In the genomic region with DNA sequence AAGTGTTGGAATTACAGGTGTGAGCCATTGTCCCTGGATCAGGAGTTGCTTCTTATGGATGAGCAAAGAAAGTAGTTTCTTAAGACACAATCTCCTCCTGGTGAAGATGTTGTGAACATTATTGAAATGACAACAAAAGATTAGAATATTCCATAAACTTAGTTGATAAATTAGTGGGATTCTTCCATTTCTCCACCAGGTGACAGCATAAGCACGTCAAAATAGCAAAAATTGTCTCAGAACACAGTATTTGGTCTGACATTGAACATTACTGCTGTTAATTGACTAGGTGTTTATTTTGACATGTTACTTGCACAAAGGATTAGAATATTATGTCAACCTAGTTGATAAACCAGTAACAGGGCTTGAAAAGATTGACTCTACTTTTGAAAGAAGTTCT, we compare ENCODE assay signal across 9 cellular contexts. TPM values are rescaled to one million over a fixed set of nuclear protein-coding genes. Genes with fewer than 3 reads are reported as not detected.
DNase-seq lines count a peak whose midpoint lies in the region; ATAC-seq and TF ChIP-seq lines count a peak whose summit lies in the region.
"Had no signal": no experiment of that assay in that cellular context is flagged by ENCODE, and none has a peak within 500 bp of the region (broad histone marks: within the 10 kb centered on the region; RNA-seq: fewer than 3 reads in every experiment).

No MANE protein-coding gene starts in this region.

- no peaks in the 10 kb centered on the region for H3K79me2 ChIP-seq in mammary epithelial cell (ENCODE audit: insufficient read depth, low read length)
- no peaks in the 10 kb centered on the region for H3K79me2 ChIP-seq in neural progenitor cell (ENCODE audit: low read depth)

- H3K4me1 Mint-ChIP-seq in neural progenitor cell: no peaks in the 10 kb centered on the region

- H3K4me2 ChIP-seq in mammary epithelial cell (ENCODE audit: insufficient read depth, low read depth, low read length) (no peak overlapping the region), neural progenitor cell (no peak overlapping the region)

- peaks cover 14% of the 10 kb centered on the region for H3K9me3 Mint-ChIP-seq in neural progenitor cell
- H3K9me3 Mint-ChIP-seq: T-helper 1 cell treated with Interleukin-12 subunit alpha and Interleukin-12 subunit beta and Interleukin-4 antibody, amounts not matched to agents 30 μg/mL and 1 μg/mL, for 36 hours had no signal

- H2AFZ ChIP-seq in mammary epithelial cell (ENCODE audit: low read depth, low read length) (no peak overlapping the region), neural progenitor cell (replicated peaks) (no peak overlapping the region)

- peak; percentile 35 to 36 for TF ChIP-seq CTCF in mammary epithelial cell (conservative IDR thresholded peaks at IDR 0.05 in 1 of 2, IDR thresholded peaks at IDR 0.05 in 1 of 2; ENCODE audit: extremely low read depth in 1 of 2, insufficient read depth in 1 of 2, low read depth in 1 of 2, low read length in 2 of 2)
- peak; percentile 20 for TF ChIP-seq CTCF in neural progenitor cell (IDR thresholded peaks at IDR 0.05)
- TF ChIP-seq CTCF in left lung (IDR thresholded peaks at IDR 0.05): peak in 1 of 2 donors; percentile 21

- H3K27me3 ChIP-seq in mammary epithelial cell (ENCODE audit: insufficient read depth, low read length) (no peaks in the 10 kb centered on the region), neural progenitor cell (no peaks in the 10 kb centered on the region), aorta (ENCODE audit: control insufficient read depth in 1 of 2, insufficient read depth in 2 of 2, low read length in 1 of 2) (no peaks in the 10 kb centered on the region), left lung (no peaks in the 10 kb centered on the region)
- no peaks in the 10 kb centered on the region for H3K27me3 ChIP-seq in effector memory CD4-positive, alpha-beta T cell (replicated peaks; ENCODE audit: control insufficient read depth, insufficient read depth, low read length, poor library complexity, severe bottlenecking)

- CTCF ChIA-PET in mammary epithelial cell (lab: Charles Lee; ENCODE audit: low non-redundant PET): no interaction called here

- no TSS peak for BruUV-seq in mammary epithelial cell (replicated peaks; lab: Mats Ljungman, UMichigan)

- H3K27ac Mint-ChIP-seq in neural progenitor cell: no peak overlapping the region
- H3K27ac Mint-ChIP-seq: T-helper 1 cell treated with Interleukin-12 subunit alpha and Interleukin-12 subunit beta and Interleukin-4 antibody, amounts not matched to agents 30 μg/mL and 1 μg/mL, for 36 hours had no signal

- peak; percentile 21 for DNase-seq in EH (ENCODE audit: low read depth)
- DNase-seq in Kasumi-1 (lab: John Stamatoyannopoulos, UW): peak; percentile 7 to 27
- no peak for DNase-seq in mammary epithelial cell
- DNase-seq in neural progenitor cell (ENCODE audit: low spot score): no peak
- no peak for DNase-seq in aorta
- DNase-seq in left lung: no peak
- no peak for DNase-seq in effector memory CD4-positive, alpha-beta T cell

- no peaks in the 10 kb centered on the region for H3K27me3 Mint-ChIP-seq in neural progenitor cell (ENCODE audit: insufficient read depth, low read depth)

- in situ Hi-C loops in mammary epithelial cell (cut with MboI; ENCODE audit: low sequenced_read_pairs in 2 of 2): no loop called here

- H3K4me1 ChIP-seq in mammary epithelial cell (ENCODE audit: insufficient read depth, low read length): no peaks in the 10 kb centered on the region
- H3K4me1 ChIP-seq in neural progenitor cell: no peaks in the 10 kb centered on the region
- H3K4me1 ChIP-seq in aorta (ENCODE audit: control insufficient read depth in 1 of 2, insufficient read depth in 2 of 2, low read length in 2 of 2): no peaks in the 10 kb centered on the region
- no peaks in the 10 kb centered on the region for H3K4me1 ChIP-seq in left lung
- H3K4me1 ChIP-seq in effector memory CD4-positive, alpha-beta T cell (ENCODE audit: control insufficient read depth, insufficient read depth, low read length, poor library complexity, severe bottlenecking): no peaks in the 10 kb centered on the region

- H3K36me3 ChIP-seq in mammary epithelial cell (ENCODE audit: insufficient read depth, low read length) (no peaks in the 10 kb centered on the region), neural progenitor cell (no peaks in the 10 kb centered on the region), aorta (ENCODE audit: control insufficient read depth in 1 of 2, insufficient read depth in 2 of 2, low read length in 1 of 2) (no peaks in the 10 kb centered on the region), left lung (no peaks in the 10 kb centered on the region)
- H3K36me3 ChIP-seq in effector memory CD4-positive, alpha-beta T cell (ENCODE audit: control insufficient read depth, insufficient read depth, low read length): no peaks in the 10 kb centered on the region

- no peak overlapping the region for H3K27ac ChIP-seq in mammary epithelial cell (ENCODE audit: insufficient read depth, low read depth, low read length)
- no peak overlapping the region for H3K27ac ChIP-seq in neural progenitor cell
- no peak overlapping the region for H3K27ac ChIP-seq in aorta (ENCODE audit: low read depth in 1 of 2, low read length in 2 of 2)
- no peak overlapping the region for H3K27ac ChIP-seq in left lung
- no peak overlapping the region for H3K27ac ChIP-seq in effector memory CD4-positive, alpha-beta T cell (ENCODE audit: insufficient read depth, low read length, poor library complexity, severe bottlenecking)

- dilution Hi-C loops in mammary epithelial cell (cut with HindIII; ENCODE audit: low sequenced_read_pairs): no loop called here

- no peak overlapping the region for H3K4me3 ChIP-seq in mammary epithelial cell (replicated peaks in 1 of 3; ENCODE audit: insufficient read depth in 1 of 3, low read depth in 2 of 3, low read length in 3 of 3)
- H3K4me3 ChIP-seq in neural progenitor cell: no peak overlapping the region
- H3K4me3 ChIP-seq in aorta (ENCODE audit: low read length in 2 of 2): no peak overlapping the region
- H3K4me3 ChIP-seq in left lung: no peak overlapping the region
- no peak overlapping the region for H3K4me3 ChIP-seq in effector memory CD4-positive, alpha-beta T cell (ENCODE audit: insufficient read depth, low read depth, low read length, poor library complexity, severe bottlenecking)

- H3K9me3 ChIP-seq in mammary epithelial cell (replicated peaks; ENCODE audit: insufficient read depth, low read length) (peaks cover 3% of the 10 kb centered on the region), neural progenitor cell (ENCODE audit: low read depth) (no peaks in the 10 kb centered on the region), aorta (ENCODE audit: control insufficient read depth, low read length) (no peaks in the 10 kb centered on the region), left lung (no peaks in the 10 kb centered on the region)
- no peaks in the 10 kb centered on the region for H3K9me3 ChIP-seq in effector memory CD4-positive, alpha-beta T cell (ENCODE audit: control insufficient read depth, low read length)

- H3K4me3 Mint-ChIP-seq in neural progenitor cell: no peak overlapping the region
- H3K4me3 Mint-ChIP-seq: T-helper 1 cell treated with Interleukin-12 subunit alpha and Interleukin-12 subunit beta and Interleukin-4 antibody, amounts not matched to agents 30 μg/mL and 1 μg/mL, for 36 hours had no signal

- intact Hi-C loops in mammary epithelial cell (cut with micrococcal nuclease) (loop anchor here (1.0 kb wide), 1 partner anchor 103 kb away; no protein-coding TSS in a partner anchor), aorta (cut with DNase I) (no loop called here), left lung (cut with DNase I) (no loop called here)

- no peaks in the 10 kb centered on the region for H4K20me1 ChIP-seq in mammary epithelial cell (ENCODE audit: insufficient read depth, low read length)
- H4K20me1 ChIP-seq in neural progenitor cell (ENCODE audit: low read depth): no peaks in the 10 kb centered on the region

- H3K36me3 Mint-ChIP-seq in neural progenitor cell: peaks cover 6% of the 10 kb centered on the region

- no peak overlapping the region for H3K9ac ChIP-seq in mammary epithelial cell (ENCODE audit: insufficient read depth, low read length)
- H3K9ac ChIP-seq in neural progenitor cell: no peak overlapping the region

- ATAC-seq in aorta (ENCODE audit: low FRiP score) (no peak), left lung (no peak), HG02884 (IDR thresholded peaks at IDR 0.05; ENCODE audit: unreplicated experiment) (no peak)

- H3F3A ChIP-seq in neural progenitor cell (ENCODE audit: low read depth): no peaks in the 10 kb centered on the region

- WGBS in mammary epithelial cell (ENCODE audit: low coverage, missing lambda C conversion rate): 41% methylated on average over 1 of the region's 1 CpG
- WGBS in aorta, 2 donors: 34 to 37% methylated on average over 1 of the region's 1 CpG

RNA-seq across cellular contexts. Expression of a gene that starts 21.6 kb away (rescaled TPM):
- total RNA-seq in mammary epithelial cell: under 1 TPM in 1 of 2 donors, not detected in 1; 0.52 TPM
- polyA plus RNA-seq in mammary epithelial cell: 0.09 TPM
- not detected for polyA minus RNA-seq in mammary epithelial cell
- total RNA-seq in neural progenitor cell (ENCODE audit: low replicate concordance): 0.37 TPM in 1 of 2 replicates, not detected in the other
- total RNA-seq in aorta: under 1 TPM in 1 of 2 donors, not detected in 1; 0.36 TPM
- not detected for polyA plus RNA-seq in aorta
- total RNA-seq in left lung: under 1 TPM in 1 of 2 donors, not detected in 1; 0.41 TPM

Comparison
In these comparisons a context has a peak if more than half of its experiments do, and no peak if none do; other contexts are left out.
1. DNase-seq: peak in EH (single experiment) and Kasumi-1 (2 of 2); none in mammary epithelial cell (single experiment), neural progenitor cell (single experiment), aorta (0 of 2), left lung (0 of 2) and effector memory CD4-positive, alpha-beta T cell (0 of 3).